ENCODE assay signal across 11 cellular contexts in the genomic region with DNA sequence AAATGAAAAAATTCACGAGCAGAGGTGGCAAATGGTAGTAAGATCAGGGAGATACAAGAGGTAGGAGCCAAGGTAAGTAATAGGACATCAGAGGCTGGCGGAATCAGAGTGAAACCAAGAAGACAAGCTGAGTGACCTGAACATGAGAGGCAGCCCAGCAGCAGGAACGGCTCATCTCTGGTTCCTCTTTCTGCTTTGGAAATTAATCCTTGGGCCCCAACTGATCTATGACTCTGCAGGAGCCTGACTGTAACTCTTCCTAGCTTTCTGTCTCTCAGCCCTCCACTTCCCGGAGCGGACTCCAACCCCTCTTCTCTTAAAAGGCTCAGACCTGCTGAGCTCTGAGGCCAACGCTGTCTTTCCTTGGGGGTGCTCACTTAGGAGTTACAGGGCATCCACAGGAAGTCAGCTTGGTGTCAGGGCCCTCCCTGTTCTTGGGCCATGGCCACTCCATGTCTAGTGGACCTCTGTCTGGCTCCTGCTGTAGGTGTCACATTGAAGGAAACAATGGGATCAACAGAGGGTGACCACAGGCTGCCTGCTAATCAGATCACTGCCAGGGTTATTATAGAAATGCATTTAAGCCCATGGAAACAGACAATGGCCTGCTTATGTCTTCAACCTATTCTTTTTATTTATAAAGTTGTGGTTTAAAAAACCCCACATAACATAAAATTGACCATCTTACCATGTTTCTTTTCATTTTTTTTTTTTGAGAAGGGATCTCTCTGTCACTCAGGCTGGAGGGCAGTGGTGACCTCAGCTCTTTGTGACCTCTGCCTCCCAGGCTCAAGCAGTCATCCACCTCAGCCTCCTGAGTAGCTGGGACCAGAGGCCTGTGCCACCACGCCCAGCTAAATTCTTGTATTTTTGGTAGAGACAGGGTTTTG. TPM values are rescaled to one million over a fixed set of nuclear protein-coding genes. Genes with fewer than 3 reads are reported as not detected.
DNase-seq lines count a peak whose midpoint lies in the region; ATAC-seq, FAIRE-seq and TF ChIP-seq lines count a peak whose summit lies in the region.
"Had no signal": no experiment of that assay in that cellular context is flagged by ENCODE, and none has a peak within 500 bp of the region (broad histone marks: within the 10 kb centered on the region; RNA-seq: fewer than 3 reads in every experiment).

No MANE protein-coding gene starts in this region.

- no peak overlapping the region for H3K4me3 Mint-ChIP-seq in activated CD4-positive, alpha-beta T cell treated with anti-CD3 and anti-CD28 coated beads, Interleukin-2, amount 10 ng/mL, durations not matched to agents 7 days and 5 days
- H3K4me3 Mint-ChIP-seq: CD4-positive, alpha-beta T cell; nephron had no signal

- no peak for TF ChIP-seq POLR2A in GM12891 (IDR thresholded peaks at IDR 0.05; ENCODE audit: low read depth, low read length)

- POLR2A ChIA-PET in activated CD4-positive, alpha-beta T cell treated with anti-CD3 and anti-CD28 coated beads, Interleukin-2, amount 10 ng/mL, durations not matched to agents 7 days and 5 days (lab: Charles Lee), result no interaction called here

- DNase-seq in GM12891 (ENCODE audit: insufficient read length, low spot score) (no peak), NOMO-1 treated with dmso at 0.1 percent for 144 hours (lab: John Stamatoyannopoulos, UW; ENCODE audit: unreplicated experiment) (peak; percentile 15), HTR-8/SVneo (ENCODE audit: insufficient read length, low spot score) (no peak), DMS 273 (lab: John Stamatoyannopoulos, UW; ENCODE audit: unreplicated experiment) (no peak)
- no peak for DNase-seq in activated CD4-positive, alpha-beta T cell treated with anti-CD3 and anti-CD28 coated beads, Interleukin-2, amount 10 ng/mL, durations not matched to agents 7 days and 5 days
- DNase-seq: CD4-positive, alpha-beta T cell; SJCRH30 had no signal

- H3K36me3 Mint-ChIP-seq in activated CD4-positive, alpha-beta T cell treated with anti-CD3 and anti-CD28 coated beads, Interleukin-2, amount 10 ng/mL, durations not matched to agents 7 days and 5 days (ENCODE audit: low read depth), result no peaks in the 10 kb centered on the region

- no peak overlapping the region for H3K27ac Mint-ChIP-seq in activated CD4-positive, alpha-beta T cell treated with anti-CD3 and anti-CD28 coated beads, Interleukin-2, amount 10 ng/mL, durations not matched to agents 7 days and 5 days
- H3K27ac Mint-ChIP-seq: CD4-positive, alpha-beta T cell; nephron had no signal

- H3K27me3 Mint-ChIP-seq in activated CD4-positive, alpha-beta T cell treated with anti-CD3 and anti-CD28 coated beads, Interleukin-2, amount 10 ng/mL, durations not matched to agents 7 days and 5 days, result peaks cover 4% of the 10 kb centered on the region

- CTCF ChIA-PET in activated CD4-positive, alpha-beta T cell treated with anti-CD3 and anti-CD28 coated beads, Interleukin-2, amount 10 ng/mL, durations not matched to agents 7 days and 5 days (lab: Charles Lee), result interaction anchor here (1.3 kb wide), 1 partner anchor 40 kb away, joined by 3 read pairs; no protein-coding TSS in a partner anchor

- peak; percentile 13 for FAIRE-seq in GM12891 (lab: Jason Lieb, UNC)
- FAIRE-seq in HTR-8/SVneo (lab: Jason Lieb, UNC), result no peak

- ATAC-seq in GM19397 (IDR thresholded peaks at IDR 0.05; ENCODE audit: unreplicated experiment) (peak; percentile 39), HG03039 (IDR thresholded peaks at IDR 0.05; ENCODE audit: unreplicated experiment) (peak; percentile 61), HG03457 (IDR thresholded peaks at IDR 0.05; ENCODE audit: unreplicated experiment) (no peak)

- H3K4me1 Mint-ChIP-seq in activated CD4-positive, alpha-beta T cell treated with anti-CD3 and anti-CD28 coated beads, Interleukin-2, amount 10 ng/mL, durations not matched to agents 7 days and 5 days, result peaks cover 2% of the 10 kb centered on the region

- H3K9me3 Mint-ChIP-seq in activated CD4-positive, alpha-beta T cell treated with anti-CD3 and anti-CD28 coated beads, Interleukin-2, amount 10 ng/mL, durations not matched to agents 7 days and 5 days, result no peaks in the 10 kb centered on the region
- H3K9me3 Mint-ChIP-seq: CD4-positive, alpha-beta T cell; nephron had no signal

TF ChIP-seq in GM12891, 5 proteins besides CTCF, POLR2A, EP300 and RAD21:
- peak; percentile 87 for TF ChIP-seq SPI1 (IDR thresholded peaks at IDR 0.05; ENCODE audit: low read depth, low read length)
- TF ChIP-seq POU2F2 (IDR thresholded peaks at IDR 0.05; ENCODE audit: low read depth, low read length), result no peak

RNA-seq across cellular contexts. Expression of a gene that starts 22.5 kb away (rescaled TPM):
- polyA plus RNA-seq in GM12891 (2012; ENCODE audit: low read depth, missing spikeins), result 2.7 TPM
- total RNA-seq in activated CD4-positive, alpha-beta T cell treated with anti-CD3 and anti-CD28 coated beads, Interleukin-2, amount 10 ng/mL, durations not matched to agents 7 days and 5 days, result not detected
